Comparison of ENCODE assay signal across 14 cellular contexts in the genomic region with DNA sequence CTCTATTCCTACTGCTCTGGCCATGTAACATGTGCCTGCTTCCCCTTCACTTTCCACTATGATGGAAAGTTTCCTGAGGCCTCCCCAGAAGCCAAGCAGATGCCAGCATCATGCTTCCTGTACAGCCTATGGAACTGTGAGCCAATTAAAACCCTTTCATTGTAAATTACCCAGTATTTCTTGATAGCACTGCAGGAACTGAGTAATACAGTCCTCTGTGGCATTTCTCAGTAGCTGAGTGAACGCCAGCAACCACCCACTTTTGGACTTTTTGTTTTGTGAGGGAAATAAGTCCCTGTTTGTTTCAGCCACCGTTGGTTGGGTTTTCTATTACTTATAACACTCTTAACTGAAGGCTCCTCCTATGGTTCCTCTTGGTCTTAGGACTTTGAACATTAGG.
"Had no signal": no experiment of that assay in that cellular context is flagged by ENCODE, and none has a peak within 500 bp of the region (broad histone marks: within the 10 kb centered on the region; RNA-seq: fewer than 3 reads in every experiment).

No MANE protein-coding gene starts in this region.

- H3K27ac Mint-ChIP-seq: dendritic cell treated with granulocyte-macrophage colony-stimulating factor and Interleukin-4, amounts not matched to agents 40 ng/mL and 50 ng/mL, for 4 days; nephron progenitor cell had no signal

- DNase-seq: activated CD4-positive, CD25-positive, alpha-beta regulatory T cell; activated gamma-delta T cell; brain microvascular endothelial cell; effector memory CD8-positive, alpha-beta T cell; islet precursor cell; left ventricle myocardium inferior; mesenchymal stem cell; nephron progenitor cell; pancreas; SIG-M5; upper lobe of right lung had no signal

- H3K4me3 Mint-ChIP-seq: dendritic cell treated with granulocyte-macrophage colony-stimulating factor and Interleukin-4, amounts not matched to agents 40 ng/mL and 50 ng/mL, for 4 days; effector memory CD8-positive, alpha-beta T cell; nephron progenitor cell; stimulated activated memory B cell treated with anti-CD40 and anti-IgM and Interleukin-4, amounts not matched to agents 10 μg/mL and 1 μg/mL and 100 μg/mL, for 72 hours had no signal

- H3K4me1 Mint-ChIP-seq: nephron progenitor cell; stimulated activated memory B cell treated with anti-CD40 and anti-IgM and Interleukin-4, amounts not matched to agents 10 μg/mL and 1 μg/mL and 100 μg/mL, for 72 hours had no signal

- H3K27me3 Mint-ChIP-seq: dendritic cell treated with granulocyte-macrophage colony-stimulating factor and Interleukin-4, amounts not matched to agents 40 ng/mL and 50 ng/mL, for 4 days; effector memory CD8-positive, alpha-beta T cell; stimulated activated memory B cell treated with anti-CD40 and anti-IgM and Interleukin-4, amounts not matched to agents 10 μg/mL and 1 μg/mL and 100 μg/mL, for 72 hours had no signal

- ATAC-seq: effector memory CD8-positive, alpha-beta T cell; gastroesophageal sphincter; pancreas; stimulated activated memory B cell treated with anti-CD40 and anti-IgM and Interleukin-4, amounts not matched to agents 10 μg/mL and 1 μg/mL and 100 μg/mL, for 72 hours; upper lobe of right lung had no signal
